In genomic region chr3:115040673-115041286, GRCh38 we compare ENCODE assay signal across 8 cellular contexts.
DNase-seq lines count a peak whose midpoint lies in the region; ATAC-seq, FAIRE-seq and TF ChIP-seq lines count a peak whose summit lies in the region.

No MANE protein-coding gene starts in this region.

- no peaks in the 10 kb centered on the region for H3K36me3 ChIP-seq in cardiac muscle cell
- no peaks in the 10 kb centered on the region for H3K36me3 ChIP-seq in mucosa of descending colon (ENCODE audit: low read depth)

- intact Hi-C loops in Right ventricle myocardium superior (cut with DNase I) (no loop called here), mucosa of descending colon (cut with DNase I, micrococcal nuclease) (no loop called here)

- H3K4me1 ChIP-seq in cardiac muscle cell (ENCODE audit: low read depth) (no peaks in the 10 kb centered on the region), mucosa of descending colon (ENCODE audit: low read depth) (no peaks in the 10 kb centered on the region)

- no peaks in the 10 kb centered on the region for H3K27me3 ChIP-seq in cardiac muscle cell

- DNase-seq in cardiac muscle cell (ENCODE audit: low read depth in 1 of 2, low spot score in 1 of 2) (peak; percentile 36 to 69), Right ventricle myocardium superior (no peak), HTR-8/SVneo (ENCODE audit: insufficient read length, low spot score) (peak; percentile 8), SW480 (ENCODE audit: low spot score) (peak; percentile 12), dermis blood vessel endothelial cell (peak; percentile 75), mucosa of descending colon (peak in 1 of 3 donors; percentile 75), urothelium cell line (ENCODE audit: low spot score) (peak; percentile 32), 8988T (no peak)

- no peak for ATAC-seq in Right ventricle myocardium superior (ENCODE audit: poor library complexity)
- peak; percentile 42 for ATAC-seq in mucosa of descending colon

- TF ChIP-seq CTCF in cardiac muscle cell (IDR thresholded peaks at IDR 0.05; ENCODE audit: low read depth, low read length) (peak; percentile 74), mucosa of descending colon (IDR thresholded peaks at IDR 0.05) (peak; percentile 59)

- FAIRE-seq in HTR-8/SVneo (lab: Jason Lieb, UNC) (no peak), urothelium cell line (lab: Jason Lieb, UNC) (no peak)

- no peak overlapping the region for H3K4me3 ChIP-seq in cardiac muscle cell
- no peak overlapping the region for H3K4me3 ChIP-seq in mucosa of descending colon

- no peak overlapping the region for H3K27ac ChIP-seq in cardiac muscle cell

- H3K9me3 ChIP-seq in cardiac muscle cell (ENCODE audit: low read depth) (no peaks in the 10 kb centered on the region), mucosa of descending colon (no peaks in the 10 kb centered on the region)

Comparison
In these comparisons a context has a peak if more than half of its experiments do, and no peak if none do; other contexts are left out.
1. DNase-seq: peak in cardiac muscle cell (2 of 2), HTR-8/SVneo (single experiment), SW480 (single experiment), dermis blood vessel endothelial cell (single experiment) and urothelium cell line (single experiment); none in Right ventricle myocardium superior (single experiment) and 8988T (single experiment).